Comparison of ENCODE assay signal across 2 cellular contexts in genomic region chr17:66873962-66874361, GRCh38.
TF ChIP-seq lines count a peak whose summit lies in the region.

No MANE protein-coding gene starts in this region.

TF ChIP-seq in HepG2, 621 proteins besides CTCF, POLR2A, EP300 and RAD21:
- TF ChIP-seq ZNF629 (CRISPR knock-in tag; conservative IDR thresholded peaks at IDR 0.05), result peak; percentile 54; the same call in 1 of the 2 replicates
- TF ChIP-seq HNF4G (IDR thresholded peaks at IDR 0.05; ENCODE audit: borderline replicate concordance, low read depth, low read length), result no peak
- TF ChIP-seq HNF4G (CRISPR knock-in tag; IDR thresholded peaks at IDR 0.05; ENCODE audit: borderline replicate concordance, low read depth), result no peak

TF ChIP-seq in K562, 482 proteins besides CTCF, POLR2A, EP300 and RAD21:
- TF ChIP-seq RBM25 (IDR thresholded peaks at IDR 0.05; ENCODE audit: low read depth, low read length, severe bottlenecking) (peak; percentile 60), ZNF395 (CRISPR knock-in tag; IDR thresholded peaks at IDR 0.05) (no peak), TEAD2 (tag; IDR thresholded peaks at IDR 0.05) (no peak)
